ENCODE assay signal across 8 cellular contexts in genomic region chr15:81000144-81000625, GRCh38. TPM values are rescaled to one million over a fixed set of nuclear protein-coding genes. Genes with fewer than 3 reads are reported as not detected.
DNase-seq lines count a peak whose midpoint lies in the region; ATAC-seq and TF ChIP-seq lines count a peak whose summit lies in the region.

No MANE protein-coding gene starts in this region.

- H3K27me3 Mint-ChIP-seq in activated CD8-positive, alpha-beta T cell treated with anti-CD3 and anti-CD28 coated beads for 36 hours, result no peaks in the 10 kb centered on the region

- H3K4me3 ChIP-seq in H7 (ENCODE audit: insufficient read depth, low read depth, low read length), result peak overlapping the region; percentile 89
- H3K4me3 ChIP-seq in heart right ventricle, result peak overlapping the region; percentile 34 to 98 (median 88)

- intact Hi-C loops in activated CD8-positive, alpha-beta T cell treated with anti-CD3 and anti-CD28 coated beads for 36 hours (cut with micrococcal nuclease), result no loop called here
- intact Hi-C loops in heart right ventricle (cut with DNase I) (loop anchor here in 8 of 10 donors (1.0 to 10.0 kb wide), 5 partner anchors 10 to 105 kb away; no protein-coding TSS in a partner anchor), sciatic nerve (cut with DNase I) (no loop called here)

- peaks cover 0 to 4% (median 0%) of the 10 kb centered on the region in 11 donors for H3K9me3 ChIP-seq in heart right ventricle

- H3K9me3 Mint-ChIP-seq in activated CD8-positive, alpha-beta T cell treated with anti-CD3 and anti-CD28 coated beads for 36 hours, result peaks cover 5% of the 10 kb centered on the region

- H3K4me1 ChIP-seq in heart right ventricle, result peaks cover 0 to 51% (median 37%) of the 10 kb centered on the region in 9 donors

- WGBS in heart right ventricle, 2 donors, result 9 to 10% methylated on average over 21 of the region's 21 CpGs

- peak; percentile 5 for ATAC-seq in activated CD8-positive, alpha-beta T cell treated with anti-CD3 and anti-CD28 coated beads for 36 hours
- ATAC-seq in heart right ventricle (peak in 5 of 8 donors; percentile 0 to 11 (median 4)), sciatic nerve (peak; percentile 32), GM19035 (IDR thresholded peaks at IDR 0.05; ENCODE audit: unreplicated experiment) (no peak)

- H3K27ac Mint-ChIP-seq in activated CD8-positive, alpha-beta T cell treated with anti-CD3 and anti-CD28 coated beads for 36 hours, result peak overlapping the region; percentile 98

- DNase-seq in H7, result no peak
- peak; percentile 27 for DNase-seq in activated CD8-positive, alpha-beta T cell treated with anti-CD3 and anti-CD28 coated beads for 36 hours
- DNase-seq in heart right ventricle, result no peak
- no peak for DNase-seq in sciatic nerve (ENCODE audit: low spot score)
- DNase-seq in NCI-H1436 (lab: John Stamatoyannopoulos, UW), result no peak
- DNase-seq in inferior parietal cortex (ENCODE audit: extremely low spot score), result no peak

- H3K27ac ChIP-seq in 22Rv1, result peak overlapping the region; percentile 94
- peak overlapping the region; percentile 93 to 100 (median 99) for H3K27ac ChIP-seq in heart right ventricle

- no peak for TF ChIP-seq CTCF in 22Rv1 (IDR thresholded peaks at IDR 0.05)
- no peak for TF ChIP-seq CTCF in activated CD8-positive, alpha-beta T cell treated with anti-CD3 and anti-CD28 coated beads for 36 hours (IDR thresholded peaks at IDR 0.05)
- TF ChIP-seq CTCF in heart right ventricle (IDR thresholded peaks at IDR 0.05), result peak in 1 of 9 donors; percentile 5

- H3K4me3 Mint-ChIP-seq in activated CD8-positive, alpha-beta T cell treated with anti-CD3 and anti-CD28 coated beads for 36 hours, result peak overlapping the region; percentile 94

- H3K27me3 ChIP-seq in H7 (ENCODE audit: control insufficient read depth, insufficient read depth, low read length) (peaks cover 10% of the 10 kb centered on the region), heart right ventricle (no peaks in the 10 kb centered on the region)

- POLR2A ChIA-PET in activated CD8-positive, alpha-beta T cell treated with anti-CD3 and anti-CD28 coated beads for 36 hours (lab: Charles Lee), result interaction anchor here (1.3 to 4.0 kb wide), 4 partner anchors 10 to 286 kb away, joined by 3 to 29 read pairs (median 9); partner anchors contain the start of gene MESD

- no peaks in the 10 kb centered on the region for H3K36me3 ChIP-seq in H7 (replicated peaks; ENCODE audit: control insufficient read depth, insufficient read depth, low read length)
- peaks cover 0 to 30% (median 0%) of the 10 kb centered on the region in 9 donors for H3K36me3 ChIP-seq in heart right ventricle

- CTCF ChIA-PET in activated CD8-positive, alpha-beta T cell treated with anti-CD3 and anti-CD28 coated beads for 36 hours (lab: Charles Lee), result interaction anchor here (1.0 to 6.4 kb wide), 3 partner anchors 9 to 266 kb away, joined by 3 to 36 read pairs (median 5); no protein-coding TSS in a partner anchor

- peaks cover 21% of the 10 kb centered on the region for H3K36me3 Mint-ChIP-seq in activated CD8-positive, alpha-beta T cell treated with anti-CD3 and anti-CD28 coated beads for 36 hours (ENCODE audit: low read depth)

- peaks cover 44% of the 10 kb centered on the region for H3K4me1 Mint-ChIP-seq in activated CD8-positive, alpha-beta T cell treated with anti-CD3 and anti-CD28 coated beads for 36 hours (ENCODE audit: low read depth)

RNA-seq across cellular contexts. Expression of gene TLNRD1, which starts 0.5 kb away (rescaled TPM):
- total RNA-seq in H7 (2014; rRNA removed; shearing (Covaris generic)), result 34.5 and 38.4 TPM in 2 replicates
- total RNA-seq in activated CD8-positive, alpha-beta T cell treated with anti-CD3 and anti-CD28 coated beads for 36 hours, result 10 to 100 TPM; 19.3 to 20.1 TPM
- total RNA-seq in heart right ventricle (10 to 100 TPM in 2 of 10 donors, 1 to 10 TPM in 8; 4.3 to 19.4 (median 6.3) TPM), sciatic nerve (14.0 TPM)
- polyA plus RNA-seq in heart right ventricle, result 1 to 10 TPM; 5.1 to 8.5 TPM

RNA-seq across cellular contexts. Expression of gene MESD, which starts 10.6 kb away (rescaled TPM):
- 16.8 and 24.0 TPM in 2 replicates for total RNA-seq in H7 (2014; rRNA removed; shearing (Covaris generic))
- 10 to 100 TPM; 15.8 to 16.5 TPM for total RNA-seq in activated CD8-positive, alpha-beta T cell treated with anti-CD3 and anti-CD28 coated beads for 36 hours
- total RNA-seq in heart right ventricle, result 10 to 100 TPM; 11.1 to 17.6 (median 15.2) TPM
- 10 to 100 TPM; 13.4 TPM for polyA plus RNA-seq in heart right ventricle
- 35.3 TPM for total RNA-seq in sciatic nerve

Comparison
In these comparisons a context has a peak if more than half of its experiments do, and no peak if none do; other contexts are left out.
1. intact Hi-C loops: an anchor here in heart right ventricle (1.0 to 10.0 kb wide); none called in activated CD8-positive, alpha-beta T cell treated with anti-CD3 and anti-CD28 coated beads for 36 hours and sciatic nerve.